Comparison of ENCODE assay signal across 16 cellular contexts in the genomic region with DNA sequence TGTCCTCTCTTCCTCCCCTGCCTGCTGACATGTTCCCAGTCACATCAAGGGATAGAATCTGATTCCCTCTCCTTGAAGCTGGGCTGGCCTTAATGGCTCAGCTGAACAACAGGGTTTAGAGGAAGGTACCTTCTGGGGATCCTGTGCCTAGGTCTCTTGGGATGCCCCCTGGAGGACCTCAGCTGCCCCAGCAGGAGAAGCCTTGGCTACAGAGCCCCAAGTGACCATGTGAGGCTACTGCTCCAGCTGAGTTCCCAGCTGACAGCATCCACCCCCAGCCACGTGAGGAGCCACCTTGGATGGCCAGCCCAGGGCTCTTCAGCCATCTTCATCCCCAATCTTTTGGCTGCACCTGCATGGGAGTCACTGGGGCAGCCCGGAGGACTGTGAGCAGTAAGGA.
"Had no signal": no experiment of that assay in that cellular context is flagged by ENCODE, and none has a peak within 500 bp of the region (broad histone marks: within the 10 kb centered on the region; RNA-seq: fewer than 3 reads in every experiment).

No MANE protein-coding gene starts in this region.

- DNase-seq: effector CD4-positive, alpha-beta T cell; foreskin melanocyte; left colon; left ventricle myocardium superior; mesenchymal stem cell; naive B cell; stimulated activated CD4-positive, alpha-beta T cell treated with anti-CD3 and anti-CD28 coated beads, Interleukin-2, amount 100 ng/mL, for 24 hours; stimulated activated CD4-positive, alpha-beta T cell treated with anti-CD3 and anti-CD28 coated beads, Interleukin-4, amount 100 ng/mL, for 4 hours; stimulated activated naive CD4-positive, alpha-beta T cell; stomach; substantia nigra; trophoblast cell had no signal

- H3K9me3 ChIP-seq: stomach had no signal

- H3K36me3 ChIP-seq: stomach had no signal

- H3K4me1 ChIP-seq: stomach had no signal

- ATAC-seq: left colon, left ventricle myocardium superior, sciatic nerve had no signal

- H3K4me3 ChIP-seq: coronary artery, hepatocyte, lung, stomach had no signal

- H3K27ac ChIP-seq: coronary artery, hepatocyte, stomach had no signal
